Comparison of ENCODE assay signal across 1 cellular context in genomic region chr1:151831605-151832004, GRCh38.
TF ChIP-seq lines count a peak whose summit lies in the region.

Gene RORC, minus strand, starts transcription at chr1:151831802. Its CDS starts 38 bp downstream, at chr1:151831764.

TF ChIP-seq in HepG2, 621 proteins besides CTCF, POLR2A, EP300 and RAD21:
- no peak for TF ChIP-seq ZNF770 (CRISPR knock-in tag; IDR thresholded peaks at IDR 0.05)
- TF ChIP-seq ZNF280B (CRISPR knock-in tag; IDR thresholded peaks at IDR 0.05; ENCODE audit: borderline replicate concordance) = 0 out of 2 replicates have a peak, but pooled peaks have one; percentile 3
- TF ChIP-seq HIC2 (CRISPR knock-in tag; IDR thresholded peaks at IDR 0.05; ENCODE audit: low read depth) = peak; percentile 92
- TF ChIP-seq FOSL2 (CRISPR knock-in tag; IDR thresholded peaks at IDR 0.05) = 0 out of 2 replicates have a peak, but pooled peaks have one; percentile 5
- no peak for TF ChIP-seq ZSCAN5A (CRISPR knock-in tag; IDR thresholded peaks at IDR 0.05; ENCODE audit: borderline replicate concordance)
- no peak for TF ChIP-seq GTF2F1 (IDR thresholded peaks at IDR 0.05; ENCODE audit: low read length)
- TF ChIP-seq ELF3 (CRISPR knock-in tag; IDR thresholded peaks at IDR 0.05) = 0 out of 2 replicates have a peak, but pooled peaks have one; percentile 13
- peak; percentile 36 for TF ChIP-seq HNF4A (CRISPR knock-in tag; IDR thresholded peaks at IDR 0.05)
- TF ChIP-seq HNRNPL (IDR thresholded peaks at IDR 0.05; ENCODE audit: low read depth, low read length) = peak; percentile 95
- TF ChIP-seq ZNF263 (CRISPR knock-in tag; IDR thresholded peaks at IDR 0.05) = peak; percentile 98
- peak; percentile 40 for TF ChIP-seq MAX (IDR thresholded peaks at IDR 0.05)
- no peak for TF ChIP-seq SOX13 (IDR thresholded peaks at IDR 0.05)
- peak in 1 of 2 experiments; percentile 13; a peak in 1 of 4 replicates for TF ChIP-seq SOX13 (CRISPR knock-in tag; conservative IDR thresholded peaks at IDR 0.05 in 1 of 2, IDR thresholded peaks at IDR 0.05 in 1 of 2)
- TF ChIP-seq KDM4B (CRISPR knock-in tag; IDR thresholded peaks at IDR 0.05) = 0 out of 2 replicates have a peak, but pooled peaks have one; percentile 36
- TF ChIP-seq SP1 (IDR thresholded peaks at IDR 0.05) = no peak
- TF ChIP-seq SP1 (CRISPR knock-in tag; IDR thresholded peaks at IDR 0.05) = 0 out of 2 replicates have a peak, but pooled peaks have one; percentile 28
- TF ChIP-seq ZFY (CRISPR knock-in tag; IDR thresholded peaks at IDR 0.05) = 0 out of 2 replicates have a peak, but pooled peaks have one; percentile 20
- TF ChIP-seq ZNF549 (CRISPR knock-in tag; IDR thresholded peaks at IDR 0.05) = no peak
- peak; percentile 40; the same call in 1 of the 2 replicates for TF ChIP-seq ZNF512 (CRISPR knock-in tag; IDR thresholded peaks at IDR 0.05)
- no peak for TF ChIP-seq HMGXB3 (CRISPR knock-in tag; IDR thresholded peaks at IDR 0.05; ENCODE audit: borderline replicate concordance)
- no peak for TF ChIP-seq HNF1B (CRISPR knock-in tag; IDR thresholded peaks at IDR 0.05)
- TF ChIP-seq MAZ (IDR thresholded peaks at IDR 0.05; ENCODE audit: borderline replicate concordance, low read depth, low read length) = 0 out of 2 replicates have a peak, but pooled peaks have one; percentile 22
- no peak for TF ChIP-seq MAZ (CRISPR knock-in tag; IDR thresholded peaks at IDR 0.05; ENCODE audit: low read depth)
- peak; percentile 27; the same call in 1 of the 2 replicates for TF ChIP-seq PATZ1 (CRISPR knock-in tag; IDR thresholded peaks at IDR 0.05)
- TF ChIP-seq SAP130 (CRISPR knock-in tag; IDR thresholded peaks at IDR 0.05; ENCODE audit: low read depth) = peak; percentile 61
- TF ChIP-seq RFX3 (CRISPR knock-in tag; IDR thresholded peaks at IDR 0.05) = no peak
- no peak for TF ChIP-seq ZNF782 (CRISPR knock-in tag; IDR thresholded peaks at IDR 0.05; ENCODE audit: borderline replicate concordance)
- TF ChIP-seq SMARCC2 (IDR thresholded peaks at IDR 0.05) = no peak
- 0 out of 2 replicates have a peak, but pooled peaks have one; percentile 11 for TF ChIP-seq SNAPC2 (CRISPR knock-in tag; IDR thresholded peaks at IDR 0.05)
- 0 out of 2 replicates have a peak, but pooled peaks have one; percentile 24 for TF ChIP-seq KMT2A (CRISPR knock-in tag; IDR thresholded peaks at IDR 0.05)
- TF ChIP-seq PHF5A (CRISPR knock-in tag; IDR thresholded peaks at IDR 0.05; ENCODE audit: low read depth, unreplicated experiment) = peak; percentile 25
- no peak for TF ChIP-seq CHD2 (IDR thresholded peaks at IDR 0.05; ENCODE audit: low read depth, low read length)
- TF ChIP-seq POGK (CRISPR knock-in tag; conservative IDR thresholded peaks at IDR 0.05) = 0 out of 2 replicates have a peak, but pooled peaks have one; percentile 58
- 0 out of 2 replicates have a peak, but pooled peaks have one; percentile 30 for TF ChIP-seq ZKSCAN8 (CRISPR knock-in tag; IDR thresholded peaks at IDR 0.05; ENCODE audit: borderline replicate concordance)
